In genomic region chr12:93448796-93449195, GRCh38 we compare ENCODE assay signal across 14 cellular contexts. TPM values are rescaled to one million over a fixed set of nuclear protein-coding genes. Genes with fewer than 3 reads are reported as not detected.
A peak's percentile ranks its signal among the peaks of the same experiment; 100 is the strongest.
DNase-seq lines count a peak whose midpoint lies in the region; ATAC-seq and TF ChIP-seq lines count a peak whose summit lies in the region.
"Had no signal": no experiment of that assay in that cellular context is flagged by ENCODE, and none has a peak within 500 bp of the region (broad histone marks: within the 10 kb centered on the region; RNA-seq: fewer than 3 reads in every experiment).

No MANE protein-coding gene starts in this region.

- ATAC-seq in GM21737 (IDR thresholded peaks at IDR 0.05; ENCODE audit: unreplicated experiment), result peak; percentile 5
- ATAC-seq in T-cell (replicated peaks in 1 of 4), result no peak
- ATAC-seq in GM21515 (IDR thresholded peaks at IDR 0.05; ENCODE audit: unreplicated experiment), result no peak
- ATAC-seq in GM18909 (IDR thresholded peaks at IDR 0.05; ENCODE audit: poor library complexity, unreplicated experiment), result no peak
- ATAC-seq in GM18870 (IDR thresholded peaks at IDR 0.05; ENCODE audit: unreplicated experiment), result no peak

- H3K79me2 ChIP-seq in osteoblast (ENCODE audit: insufficient read depth, low read length), result no peaks in the 10 kb centered on the region

- no peak overlapping the region for H3K4me3 ChIP-seq in osteoblast (ENCODE audit: insufficient read depth, low read length)

- peak overlapping the region; percentile 85 to 86 for H3K27ac Mint-ChIP-seq in T-cell
- H3K27ac Mint-ChIP-seq: activated naive CD8-positive, alpha-beta T cell treated with anti-CD3 and anti-CD28 coated beads, Interleukin-2, amount 10 ng/mL, durations not matched to agents 7 days and 5 days; stimulated activated effector memory CD8-positive, alpha-beta T cell treated with anti-CD3 and anti-CD28 coated beads, Interleukin-12 subunit alpha, Interleukin-12 subunit beta, amount 100 ng/mL, for 72 hours had no signal

- H3K27ac ChIP-seq in osteoblast (ENCODE audit: low read depth, low read length), result no peak overlapping the region
- H3K27ac ChIP-seq: WERI-Rb-1 had no signal

- H3K4me1 ChIP-seq in osteoblast (ENCODE audit: insufficient read depth, low read length), result no peaks in the 10 kb centered on the region
- H3K4me1 ChIP-seq: Caco-2 had no signal

- peaks cover 22 to 32% (median 27%) of the 10 kb centered on the region in 3 donors for H3K4me1 Mint-ChIP-seq in T-cell
- H3K4me1 Mint-ChIP-seq: stimulated activated effector memory CD8-positive, alpha-beta T cell treated with anti-CD3 and anti-CD28 coated beads, Interleukin-12 subunit alpha, Interleukin-12 subunit beta, amount 100 ng/mL, for 72 hours had no signal

- H3K4me3 Mint-ChIP-seq in T-cell, result peak overlapping the region in 1 of 3 donors; percentile 60
- H3K4me3 Mint-ChIP-seq: activated naive CD8-positive, alpha-beta T cell treated with anti-CD3 and anti-CD28 coated beads, Interleukin-2, amount 10 ng/mL, durations not matched to agents 7 days and 5 days; stimulated activated effector memory CD8-positive, alpha-beta T cell treated with anti-CD3 and anti-CD28 coated beads, Interleukin-12 subunit alpha, Interleukin-12 subunit beta, amount 100 ng/mL, for 72 hours had no signal

- H3K9me3 ChIP-seq in osteoblast (ENCODE audit: low read depth, low read length), result no peaks in the 10 kb centered on the region
- H3K9me3 ChIP-seq: Caco-2 had no signal

- TF ChIP-seq CTCF in osteoblast (IDR thresholded peaks at IDR 0.05; ENCODE audit: extremely low read depth, low read depth, low read length), result no peak

- no peaks in the 10 kb centered on the region for H3K36me3 ChIP-seq in osteoblast (ENCODE audit: insufficient read depth, low read length)
- H3K36me3 ChIP-seq: WERI-Rb-1 had no signal

- no peaks in the 10 kb centered on the region for H3K9me3 Mint-ChIP-seq in T-cell
- H3K9me3 Mint-ChIP-seq: stimulated activated effector memory CD8-positive, alpha-beta T cell treated with anti-CD3 and anti-CD28 coated beads, Interleukin-12 subunit alpha, Interleukin-12 subunit beta, amount 100 ng/mL, for 72 hours had no signal

- POLR2A ChIA-PET in T-cell (lab: Charles Lee), result no interaction called here

- no peaks in the 10 kb centered on the region for H3K27me3 ChIP-seq in osteoblast (ENCODE audit: insufficient read depth, low read length)

- CTCF ChIA-PET in T-cell (lab: Charles Lee), result no interaction called here

- no peak overlapping the region for H3K4me2 ChIP-seq in osteoblast (ENCODE audit: insufficient read depth, low read length)

- H3K36me3 Mint-ChIP-seq in T-cell, result no peaks in the 10 kb centered on the region
- H3K36me3 Mint-ChIP-seq: activated naive CD8-positive, alpha-beta T cell treated with anti-CD3 and anti-CD28 coated beads, Interleukin-2, amount 10 ng/mL, durations not matched to agents 7 days and 5 days; stimulated activated effector memory CD8-positive, alpha-beta T cell treated with anti-CD3 and anti-CD28 coated beads, Interleukin-12 subunit alpha, Interleukin-12 subunit beta, amount 100 ng/mL, for 72 hours had no signal

- no peaks in the 10 kb centered on the region for H4K20me1 ChIP-seq in osteoblast (ENCODE audit: insufficient read depth, low read length)

- H2AFZ ChIP-seq in osteoblast (ENCODE audit: low read length), result no peak overlapping the region

- DNase-seq in NCI-H2171 treated with DMSO at 0.1 percent for 48 hours (lab: John Stamatoyannopoulos, UW) (peak; percentile 35), NCI-H2171 (lab: John Stamatoyannopoulos, UW) (no peak), T-cell (no peak), osteoblast (ENCODE audit: insufficient read length, low spot score, missing footprints) (peak; percentile 21)
- DNase-seq: activated naive CD8-positive, alpha-beta T cell treated with anti-CD3 and anti-CD28 coated beads, Interleukin-2, amount 10 ng/mL, durations not matched to agents 7 days and 5 days; Caco-2; cerebellar nuclear complex; SW 1271; WERI-Rb-1 had no signal

- no peaks in the 10 kb centered on the region for H3K27me3 Mint-ChIP-seq in T-cell
- H3K27me3 Mint-ChIP-seq: activated naive CD8-positive, alpha-beta T cell treated with anti-CD3 and anti-CD28 coated beads, Interleukin-2, amount 10 ng/mL, durations not matched to agents 7 days and 5 days had no signal

RNA-seq across cellular contexts. Expression of gene UBE2N, which starts 7.0 kb away (rescaled TPM):
- total RNA-seq in T-cell, result 10 to 100 TPM; 66.3 to 81.7 (median 79.2) TPM
- 44.2 and 53.0 TPM in 2 replicates for total RNA-seq in osteoblast

RNA-seq across cellular contexts. Expression of gene MRPL42, which starts 18.5 kb away (rescaled TPM):
- 10 to 100 TPM; 35.1 to 46.7 (median 40.4) TPM for total RNA-seq in T-cell
- 26.5 and 29.0 TPM in 2 replicates for total RNA-seq in osteoblast

Comparison
In these comparisons a context has a peak if more than half of its experiments do, and no peak if none do; other contexts are left out.
1. DNase-seq: peak in NCI-H2171 treated with DMSO at 0.1 percent for 48 hours (single experiment) and osteoblast (single experiment); none in NCI-H2171 (single experiment) and T-cell (0 of 34).